In the genomic region with DNA sequence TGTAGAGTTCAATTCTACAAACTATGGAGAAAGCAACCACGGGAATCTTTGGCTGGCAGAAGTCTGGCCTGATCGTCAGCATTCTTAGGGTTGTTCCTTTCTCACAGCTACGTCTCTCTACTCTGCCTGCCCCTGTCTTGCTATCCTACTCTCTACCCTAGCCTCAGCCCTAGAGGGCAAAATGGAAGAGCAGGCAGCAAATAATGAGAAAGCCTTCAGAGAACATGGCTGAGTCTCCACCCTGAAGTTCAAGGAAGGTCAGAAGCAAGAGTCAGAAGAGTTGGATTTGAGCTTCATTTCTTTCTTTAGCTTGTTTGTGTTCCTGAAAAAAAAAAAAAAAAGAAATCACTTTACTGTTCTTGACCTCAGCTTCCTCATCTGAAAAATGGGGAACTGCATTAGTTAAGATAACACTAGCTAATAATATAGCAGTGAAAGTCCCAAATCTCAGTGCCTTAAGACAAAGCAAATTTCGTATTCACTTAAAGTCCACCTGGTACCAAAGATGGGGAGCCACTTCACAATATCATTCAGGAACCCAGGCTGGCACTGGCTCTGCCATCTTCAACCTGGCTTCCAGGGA, we compare ENCODE assay signal across 17 cellular contexts. TPM values are rescaled to one million over a fixed set of nuclear protein-coding genes. Genes with fewer than 3 reads are reported as not detected.
A peak's percentile ranks its signal among the peaks of the same experiment; 100 is the strongest.
DNase-seq lines count a peak whose midpoint lies in the region; ATAC-seq and TF ChIP-seq lines count a peak whose summit lies in the region.
"Had no signal": no experiment of that assay in that cellular context is flagged by ENCODE, and none has a peak within 500 bp of the region (broad histone marks: within the 10 kb centered on the region; RNA-seq: fewer than 3 reads in every experiment).

No MANE protein-coding gene starts in this region.

- intact Hi-C loops in Right ventricle myocardium superior (cut with DNase I): no loop called here
- intact Hi-C loops in left cardiac atrium (cut with DNase I): no loop called here
- intact Hi-C loops in activated B cell treated with CpG ODN at 0.5 μM for 24 hours (cut with micrococcal nuclease): no loop called here
- intact Hi-C loops in upper lobe of right lung (cut with DNase I): no loop called here

- H3K4me3 ChIP-seq in upper lobe of right lung: no peak overlapping the region
- H3K4me3 ChIP-seq: A549, SJCRH30 had no signal

- H3K27ac Mint-ChIP-seq in activated B cell treated with CpG ODN at 0.5 μM for 24 hours: peak overlapping the region; percentile 16
- peak overlapping the region; percentile 62 for H3K27ac Mint-ChIP-seq in memory B cell
- H3K27ac Mint-ChIP-seq: CD4-positive, alpha-beta T cell had no signal

- CTCF ChIA-PET in activated B cell treated with CpG ODN at 0.5 μM for 24 hours (lab: Charles Lee): interaction anchor here (1.6 kb wide), 1 partner anchor 53 kb away, joined by 6 read pairs; no protein-coding TSS in a partner anchor

- POLR2A ChIA-PET in activated B cell treated with CpG ODN at 0.5 μM for 24 hours (lab: Charles Lee): interaction anchor here (0.6 to 5.2 kb wide), 8 partner anchors 10 to 116 kb away, joined by 3 to 38 read pairs (median 4); a partner anchor contains a TSS

- H3K36me3 ChIP-seq in upper lobe of right lung: no peaks in the 10 kb centered on the region
- H3K36me3 ChIP-seq: SJCRH30 had no signal

- H3K9me3 Mint-ChIP-seq in activated B cell treated with CpG ODN at 0.5 μM for 24 hours: no peaks in the 10 kb centered on the region
- H3K9me3 Mint-ChIP-seq in memory B cell: no peaks in the 10 kb centered on the region
- H3K9me3 Mint-ChIP-seq: CD4-positive, alpha-beta T cell had no signal

- H3K27me3 Mint-ChIP-seq in activated B cell treated with CpG ODN at 0.5 μM for 24 hours: no peaks in the 10 kb centered on the region
- no peaks in the 10 kb centered on the region for H3K27me3 Mint-ChIP-seq in memory B cell
- H3K27me3 Mint-ChIP-seq: CD4-positive, alpha-beta T cell had no signal

- peak; percentile 20 for ATAC-seq in Right ventricle myocardium superior (ENCODE audit: poor library complexity)
- ATAC-seq in left cardiac atrium: no peak
- ATAC-seq in activated B cell treated with CpG ODN at 0.5 μM for 24 hours (ENCODE audit: low read depth): peak; percentile 40
- ATAC-seq in memory B cell (ENCODE audit: low read depth): peak; percentile 82
- ATAC-seq in upper lobe of right lung: peak; percentile 49
- ATAC-seq in HG03520 (IDR thresholded peaks at IDR 0.05; ENCODE audit: unreplicated experiment): no peak
- no peak for ATAC-seq in GM18867 (IDR thresholded peaks at IDR 0.05; ENCODE audit: unreplicated experiment)
- no peak for ATAC-seq in GM18909 (IDR thresholded peaks at IDR 0.05; ENCODE audit: poor library complexity, unreplicated experiment)
- ATAC-seq: A549 had no signal

- TF ChIP-seq CTCF in activated B cell treated with CpG ODN at 0.5 μM for 24 hours (IDR thresholded peaks at IDR 0.05) (no peak), upper lobe of right lung (IDR thresholded peaks at IDR 0.05) (no peak)

- H3K27me3 ChIP-seq in upper lobe of right lung: no peaks in the 10 kb centered on the region
- H3K27me3 ChIP-seq: SJCRH30 had no signal

- no peak overlapping the region for H3K27ac ChIP-seq in upper lobe of right lung
- H3K27ac ChIP-seq: A549, SJCRH30 had no signal

- no peaks in the 10 kb centered on the region for H3K4me1 ChIP-seq in upper lobe of right lung
- H3K4me1 ChIP-seq: A549 had no signal

- DNase-seq in Right ventricle myocardium superior (no peak), left cardiac atrium (no peak), activated B cell treated with CpG ODN at 0.5 μM for 24 hours (no peak), memory B cell (ENCODE audit: low spot score in 2 of 2) (no peak), upper lobe of right lung (no peak)
- DNase-seq: Calu3; CD4-positive, alpha-beta T cell; NCI-H1436; NCI-H2081 treated with DMSO at 0.1 percent for 48 hours; NCI-H524; RPMI8226; SJCRH30 had no signal

- H3K36me3 Mint-ChIP-seq in activated B cell treated with CpG ODN at 0.5 μM for 24 hours (ENCODE audit: low read depth): no peaks in the 10 kb centered on the region
- H3K36me3 Mint-ChIP-seq in memory B cell: no peaks in the 10 kb centered on the region

- H3K4me3 Mint-ChIP-seq in activated B cell treated with CpG ODN at 0.5 μM for 24 hours: peak overlapping the region; percentile 47
- H3K4me3 Mint-ChIP-seq in memory B cell: peak overlapping the region; percentile 61
- H3K4me3 Mint-ChIP-seq: CD4-positive, alpha-beta T cell had no signal

- H3K4me1 Mint-ChIP-seq in activated B cell treated with CpG ODN at 0.5 μM for 24 hours (peaks cover 35% of the 10 kb centered on the region), memory B cell (peaks cover 22% of the 10 kb centered on the region)

- H3K9me3 ChIP-seq in upper lobe of right lung: no peaks in the 10 kb centered on the region
- H3K9me3 ChIP-seq: SJCRH30 had no signal

RNA-seq across cellular contexts. Expression of a gene that starts 50.2 kb away (rescaled TPM):
- total RNA-seq in Right ventricle myocardium superior (206 TPM), left cardiac atrium (100 to 1,000 TPM; 170 to 202 TPM), activated B cell treated with CpG ODN at 0.5 μM for 24 hours (230 and 237 TPM in 2 replicates), upper lobe of right lung (94.2 TPM)
- total RNA-seq: OCI-LY7 had no signal

Comparison
In these comparisons a context has a peak if more than half of its experiments do, and no peak if none do; other contexts are left out.
1. ATAC-seq: peak in Right ventricle myocardium superior (single experiment), activated B cell treated with CpG ODN at 0.5 μM for 24 hours (single experiment), memory B cell (single experiment) and upper lobe of right lung (single experiment); none in left cardiac atrium (0 of 2), HG03520 (single experiment), GM18867 (single experiment) and GM18909 (single experiment).